ENCODE assay signal across 8 cellular contexts in genomic region chr6:25223421-25224052, GRCh38. TPM values are rescaled to one million over a fixed set of nuclear protein-coding genes. Genes with fewer than 3 reads are reported as not detected.
DNase-seq lines count a peak whose midpoint lies in the region; ATAC-seq and TF ChIP-seq lines count a peak whose summit lies in the region.

No MANE protein-coding gene starts in this region.

- no peak overlapping the region for H3K27ac Mint-ChIP-seq in activated T-helper 1 cell treated with anti-CD3 and anti-CD28 coated beads, Interleukin-12 subunit alpha, Interleukin-12 subunit beta, Interleukin-2, Interleukin-4 antibody, amounts not matched to agents 30 ng/mL and 10 ng/mL and 1 ng/mL, durations not matched to agents 14 hours and 24 hours and 36 hours

- no peak overlapping the region for H3K27ac ChIP-seq in suprapubic skin

- intact Hi-C loops in activated T-helper 1 cell treated with anti-CD3 and anti-CD28 coated beads, Interleukin-12 subunit alpha, Interleukin-12 subunit beta, Interleukin-2, Interleukin-4 antibody, amounts not matched to agents 30 ng/mL and 10 ng/mL and 1 ng/mL, durations not matched to agents 14 hours and 24 hours and 36 hours (cut with micrococcal nuclease): loop anchor here (1.0 to 2.0 kb wide), 6 partner anchors 42 to 495 kb away; no protein-coding TSS in a partner anchor

- H3K9me3 Mint-ChIP-seq in activated T-helper 1 cell treated with anti-CD3 and anti-CD28 coated beads, Interleukin-12 subunit alpha, Interleukin-12 subunit beta, Interleukin-2, Interleukin-4 antibody, amounts not matched to agents 30 ng/mL and 10 ng/mL and 1 ng/mL, durations not matched to agents 14 hours and 24 hours and 36 hours: no peaks in the 10 kb centered on the region

- TF ChIP-seq POLR2A in suprapubic skin (IDR thresholded peaks at IDR 0.05): no peak

- TF ChIP-seq CTCF in LNCAP (IDR thresholded peaks at IDR 0.05): peak; percentile 86
- peak; percentile 86 for TF ChIP-seq CTCF in fibroblast of the aortic adventitia (IDR thresholded peaks at IDR 0.05; ENCODE audit: insufficient read depth, low read length)
- peak in 2 of 3 donors; percentile 14 to 79 for TF ChIP-seq CTCF in omental fat pad (IDR thresholded peaks at IDR 0.05)
- TF ChIP-seq CTCF in suprapubic skin (IDR thresholded peaks at IDR 0.05): peak; percentile 87 to 91

- TF ChIP-seq EP300 in suprapubic skin (IDR thresholded peaks at IDR 0.05): no peak

- H3K4me1 Mint-ChIP-seq in activated T-helper 1 cell treated with anti-CD3 and anti-CD28 coated beads, Interleukin-12 subunit alpha, Interleukin-12 subunit beta, Interleukin-2, Interleukin-4 antibody, amounts not matched to agents 30 ng/mL and 10 ng/mL and 1 ng/mL, durations not matched to agents 14 hours and 24 hours and 36 hours (ENCODE audit: low read depth): peaks cover 14% of the 10 kb centered on the region

- no peaks in the 10 kb centered on the region for H3K36me3 Mint-ChIP-seq in activated T-helper 1 cell treated with anti-CD3 and anti-CD28 coated beads, Interleukin-12 subunit alpha, Interleukin-12 subunit beta, Interleukin-2, Interleukin-4 antibody, amounts not matched to agents 30 ng/mL and 10 ng/mL and 1 ng/mL, durations not matched to agents 14 hours and 24 hours and 36 hours (ENCODE audit: low read depth)

- H3K4me3 Mint-ChIP-seq in activated T-helper 1 cell treated with anti-CD3 and anti-CD28 coated beads, Interleukin-12 subunit alpha, Interleukin-12 subunit beta, Interleukin-2, Interleukin-4 antibody, amounts not matched to agents 30 ng/mL and 10 ng/mL and 1 ng/mL, durations not matched to agents 14 hours and 24 hours and 36 hours: peak overlapping the region; percentile 79

- H3K4me1 ChIP-seq in suprapubic skin: peaks cover 42% of the 10 kb centered on the region

- no peaks in the 10 kb centered on the region for H3K27me3 ChIP-seq in suprapubic skin

- H3K4me3 ChIP-seq in fibroblast of the aortic adventitia (ENCODE audit: low read depth, low read length) (peak overlapping the region; percentile 57), suprapubic skin (peak overlapping the region; percentile 33)

- no peaks in the 10 kb centered on the region for H3K36me3 ChIP-seq in suprapubic skin

- H3K9me3 ChIP-seq in suprapubic skin: no peaks in the 10 kb centered on the region

- peak; percentile 61 for ATAC-seq in omental fat pad (ENCODE audit: low FRiP score)
- no peak for ATAC-seq in HG02571 (IDR thresholded peaks at IDR 0.05; ENCODE audit: unreplicated experiment)

- WGBS in suprapubic skin: 6% methylated on average over 4 of the region's 4 CpGs

- no peaks in the 10 kb centered on the region for H3K27me3 Mint-ChIP-seq in activated T-helper 1 cell treated with anti-CD3 and anti-CD28 coated beads, Interleukin-12 subunit alpha, Interleukin-12 subunit beta, Interleukin-2, Interleukin-4 antibody, amounts not matched to agents 30 ng/mL and 10 ng/mL and 1 ng/mL, durations not matched to agents 14 hours and 24 hours and 36 hours (ENCODE audit: insufficient read depth)

- DNase-seq in GDM1 (lab: John Stamatoyannopoulos, UW) (peak; percentile 30), RPMI7951 (ENCODE audit: low read depth) (peak; percentile 71), fibroblast of the aortic adventitia (ENCODE audit: low read depth) (peak; percentile 86), omental fat pad (ENCODE audit: low spot score) (peak; percentile 62), suprapubic skin (ENCODE audit: low spot score in 2 of 2) (no peak)
- peak; percentile 24 for DNase-seq in activated T-helper 1 cell treated with anti-CD3 and anti-CD28 coated beads, Interleukin-12 subunit alpha, Interleukin-12 subunit beta, Interleukin-2, Interleukin-4 antibody, amounts not matched to agents 30 ng/mL and 10 ng/mL and 1 ng/mL, durations not matched to agents 14 hours and 24 hours and 36 hours (ENCODE audit: low spot score)

RNA-seq across cellular contexts. Expression of gene CARMIL1, which starts 55.6 kb away (rescaled TPM):
- total RNA-seq in RPMI7951 (2014; rRNA removed; shearing (Covaris generic)): 6.8 and 9.5 TPM in 2 replicates
- 1.7 and 1.9 TPM in 2 replicates for total RNA-seq in activated T-helper 1 cell treated with anti-CD3 and anti-CD28 coated beads, Interleukin-12 subunit alpha, Interleukin-12 subunit beta, Interleukin-2, Interleukin-4 antibody, amounts not matched to agents 30 ng/mL and 10 ng/mL and 1 ng/mL, durations not matched to agents 14 hours and 24 hours and 36 hours
- 23.9 and 38.7 TPM in 2 replicates for total RNA-seq in fibroblast of the aortic adventitia (ENCODE audit: low replicate concordance)
- total RNA-seq in omental fat pad: 10 to 100 TPM; 24.4 to 35.3 (median 29.6) TPM
- total RNA-seq in suprapubic skin: 10 to 100 TPM; 13.6 to 33.2 (median 22.2) TPM

Comparison
In these comparisons a context has a peak if more than half of its experiments do, and no peak if none do; other contexts are left out.
1. DNase-seq: peak in GDM1 (single experiment), RPMI7951 (single experiment), activated T-helper 1 cell treated with anti-CD3 and anti-CD28 coated beads, Interleukin-12 subunit alpha, Interleukin-12 subunit beta, Interleukin-2, Interleukin-4 antibody, amounts not matched to agents 30 ng/mL and 10 ng/mL and 1 ng/mL, durations not matched to agents 14 hours and 24 hours and 36 hours (single experiment), fibroblast of the aortic adventitia (single experiment) and omental fat pad (single experiment); none in suprapubic skin (0 of 2).
2. Peak in every context shown above with its lines, with median percentiles within 50 percentile points of each other: CTCF ChIP-seq.